20 cellular contexts compared by ENCODE assay signal in the genomic region with DNA sequence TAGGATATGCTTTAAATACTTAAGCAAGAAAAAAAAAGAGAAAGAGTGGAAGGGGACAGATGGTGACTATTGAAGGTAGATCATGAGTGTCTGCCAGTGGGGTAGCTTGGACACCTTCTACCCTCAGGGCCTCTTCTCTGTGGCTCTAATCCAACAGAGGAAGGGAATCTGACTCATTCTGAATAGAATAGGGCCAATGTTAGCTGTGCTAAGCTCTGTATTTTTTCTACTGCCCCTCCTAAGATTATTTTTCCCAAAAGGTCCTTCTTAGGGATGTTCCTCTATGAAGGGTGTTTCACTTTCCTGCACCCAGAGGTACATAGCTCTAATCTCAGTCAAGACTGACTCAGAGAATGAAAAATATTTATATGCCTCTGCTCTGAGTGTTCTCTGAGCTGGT.
"Had no signal": no experiment of that assay in that cellular context is flagged by ENCODE, and none has a peak within 500 bp of the region (broad histone marks: within the 10 kb centered on the region; RNA-seq: fewer than 3 reads in every experiment).

No MANE protein-coding gene starts in this region.

- DNase-seq: effector memory CD8-positive, alpha-beta T cell; erythroblast; foreskin melanocyte; head of caudate nucleus; kidney glomerular epithelial cell; lower lobe of right lung; mesenchymal stem cell; naive B cell; occipital lobe; pancreas; right cardiac atrium; small intestine; stimulated activated CD4-positive, alpha-beta T cell treated with anti-CD3 and anti-CD28 coated beads, Interleukin-4, amount 100 ng/mL, for 1 hour; stimulated activated CD8-positive, alpha-beta memory T cell treated with anti-CD3 and anti-CD28 coated beads, Interleukin-4, amount 100 ng/mL, for 48 hours; tibial artery; upper lobe of left lung; uterus had no signal

- H3K4me3 ChIP-seq: hepatocyte, lower lobe of right lung, pancreas, tibial artery, upper lobe of left lung, uterus had no signal

- H3K9me3 ChIP-seq: lower lobe of right lung, pancreas, tibial artery, upper lobe of left lung, uterus had no signal

- ATAC-seq: effector memory CD8-positive, alpha-beta T cell; left lobe of liver; lower lobe of right lung; pancreas; right cardiac atrium; stimulated activated memory B cell treated with anti-CD40 and anti-IgM and Interleukin-4, amounts not matched to agents 10 μg/mL and 1 μg/mL and 100 μg/mL, for 72 hours had no signal

- H3K27ac ChIP-seq: hepatocyte, lower lobe of right lung, pancreas, tibial artery, upper lobe of left lung, uterus had no signal

- H3K36me3 ChIP-seq: lower lobe of right lung, pancreas, tibial artery, upper lobe of left lung, uterus had no signal

- H3K4me1 ChIP-seq: lower lobe of right lung, pancreas, tibial artery, upper lobe of left lung, uterus had no signal

- H3K27me3 ChIP-seq: hepatocyte, pancreas, tibial artery, upper lobe of left lung, uterus had no signal

- FAIRE-seq: pancreas, small intestine had no signal
